In genomic region chr14:103546651-103547454, GRCh38 we compare ENCODE assay signal across 8 cellular contexts. TPM values are rescaled to one million over a fixed set of nuclear protein-coding genes. Genes with fewer than 3 reads are reported as not detected.
A peak's percentile ranks its signal among the peaks of the same experiment; 100 is the strongest.
DNase-seq lines count a peak whose midpoint lies in the region; ATAC-seq and TF ChIP-seq lines count a peak whose summit lies in the region.

No MANE protein-coding gene starts in this region.

- 11 to 12% methylated on average over 14 to 20 of the region's 21 CpGs for WGBS in GM23248 (ENCODE audit: low coverage in 1 of 2, low lambda C conversion rate in 2 of 2, missing lambda C conversion rate in 2 of 2), 2 experiments

- H3K27ac ChIP-seq in GM23248 = no peak overlapping the region

- no peaks in the 10 kb centered on the region for H3K27me3 ChIP-seq in GM23248 (replicated peaks; ENCODE audit: insufficient read depth)

- H3K4me1 ChIP-seq in GM23248 (ENCODE audit: insufficient read depth) = peaks cover 32% of the 10 kb centered on the region

- H2AFZ ChIP-seq in GM23248 = no peak overlapping the region

- H3K9me3 Mint-ChIP-seq in activated CD8-positive, alpha-beta T cell treated with anti-CD3 and anti-CD28 coated beads, Interleukin-2, amount 10 ng/mL, durations not matched to agents 7 days and 5 days (ENCODE audit: insufficient read depth) = no peaks in the 10 kb centered on the region

- H3K9me2 ChIP-seq in GM23248 (ENCODE audit: insufficient read depth) = no peaks in the 10 kb centered on the region

- DNase-seq in AG09319 (ENCODE audit: extremely low read depth, low read depth) = no peak
- DNase-seq in GM23248 = peak; percentile 59
- DNase-seq in NCI-H510A treated with DMSO at 0.1 percent for 48 hours (lab: John Stamatoyannopoulos, UW) = peak; percentile 71
- peak; percentile 83 for DNase-seq in activated CD8-positive, alpha-beta T cell treated with anti-CD3 and anti-CD28 coated beads, Interleukin-2, amount 10 ng/mL, durations not matched to agents 7 days and 5 days
- DNase-seq in ecto neural progenitor cell (ENCODE audit: low spot score) = peak; percentile 88
- peak; percentile 53 for DNase-seq in mucosa of gallbladder (ENCODE audit: low spot score)
- peak; percentile 50 to 64 for DNase-seq in stimulated activated CD8-positive, alpha-beta memory T cell treated with anti-CD3 and anti-CD28 coated beads, Interleukin-7, amount 100 ng/mL, for 1 hour (ENCODE audit: low read depth in 2 of 2)
- DNase-seq in globus pallidus (ENCODE audit: low spot score) = no peak

- no peaks in the 10 kb centered on the region for H3K4me1 Mint-ChIP-seq in activated CD8-positive, alpha-beta T cell treated with anti-CD3 and anti-CD28 coated beads, Interleukin-2, amount 10 ng/mL, durations not matched to agents 7 days and 5 days (ENCODE audit: low read depth)

- no peak overlapping the region for H3K4me3 Mint-ChIP-seq in activated CD8-positive, alpha-beta T cell treated with anti-CD3 and anti-CD28 coated beads, Interleukin-2, amount 10 ng/mL, durations not matched to agents 7 days and 5 days

- POLR2A ChIA-PET in activated CD8-positive, alpha-beta T cell treated with anti-CD3 and anti-CD28 coated beads, Interleukin-2, amount 10 ng/mL, durations not matched to agents 7 days and 5 days (lab: Charles Lee) = no interaction called here

- CTCF ChIA-PET in activated CD8-positive, alpha-beta T cell treated with anti-CD3 and anti-CD28 coated beads, Interleukin-2, amount 10 ng/mL, durations not matched to agents 7 days and 5 days (lab: Charles Lee) = interaction anchor here (0.6 to 3.7 kb wide), 8 partner anchors 10 to 52 kb away, joined by 3 to 18 read pairs (median 4); no protein-coding TSS in a partner anchor

- TF ChIP-seq CTCF in AG09319 (IDR thresholded peaks at IDR 0.05; ENCODE audit: low read depth, low read length) = peak; percentile 83

- H3K9me3 ChIP-seq in GM23248 (ENCODE audit: low read depth) = no peaks in the 10 kb centered on the region

- no peaks in the 10 kb centered on the region for H4K20me1 ChIP-seq in GM23248 (ENCODE audit: insufficient read depth)

- H3K9ac ChIP-seq in GM23248 = no peak overlapping the region

- no peak overlapping the region for H3K27ac Mint-ChIP-seq in activated CD8-positive, alpha-beta T cell treated with anti-CD3 and anti-CD28 coated beads, Interleukin-2, amount 10 ng/mL, durations not matched to agents 7 days and 5 days

- H3K27me3 Mint-ChIP-seq in activated CD8-positive, alpha-beta T cell treated with anti-CD3 and anti-CD28 coated beads, Interleukin-2, amount 10 ng/mL, durations not matched to agents 7 days and 5 days (ENCODE audit: low read depth) = no peaks in the 10 kb centered on the region

- in situ Hi-C loops in GM23248 (cut with MboI) = no loop called here

- H3K79me2 ChIP-seq in GM23248 (ENCODE audit: insufficient read depth) = no peaks in the 10 kb centered on the region; the same call in 1 of the 2 replicates

- no peak overlapping the region for H3K4me3 ChIP-seq in GM23248

- ATAC-seq in activated CD8-positive, alpha-beta T cell treated with anti-CD3 and anti-CD28 coated beads, Interleukin-2, amount 10 ng/mL, durations not matched to agents 7 days and 5 days = peak; percentile 71

- no peak overlapping the region for H3K4me2 ChIP-seq in GM23248 (ENCODE audit: unreplicated experiment)

- H3K36me3 Mint-ChIP-seq in activated CD8-positive, alpha-beta T cell treated with anti-CD3 and anti-CD28 coated beads, Interleukin-2, amount 10 ng/mL, durations not matched to agents 7 days and 5 days (ENCODE audit: low read depth) = no peaks in the 10 kb centered on the region

- peaks cover 4% of the 10 kb centered on the region for H3F3A ChIP-seq in GM23248 (ENCODE audit: insufficient read depth)

- H3K36me3 ChIP-seq in GM23248 (ENCODE audit: low read depth) = no peaks in the 10 kb centered on the region

RNA-seq across cellular contexts. Expression of gene BAG5, which starts 15.6 kb away (rescaled TPM):
- 23.9 and 25.8 TPM in 2 replicates for total RNA-seq in GM23248 (2014; rRNA removed; shearing (Covaris generic))
- polyA plus RNA-seq in GM23248 (2016; fragmentation: Nextera tagmentation; extraction: Ambion mirVana) = 28.6 and 29.1 TPM in 2 replicates
- 10 to 100 TPM; 31.1 to 33.2 TPM for total RNA-seq in activated CD8-positive, alpha-beta T cell treated with anti-CD3 and anti-CD28 coated beads, Interleukin-2, amount 10 ng/mL, durations not matched to agents 7 days and 5 days
- 24.2 TPM for total RNA-seq in mucosa of gallbladder

RNA-seq across cellular contexts. Expression of gene COA8, which starts 15.9 kb away (rescaled TPM):
- 28.9 and 45.8 TPM in 2 replicates for total RNA-seq in GM23248 (2014; rRNA removed; shearing (Covaris generic))
- polyA plus RNA-seq in GM23248 (2016; fragmentation: Nextera tagmentation; extraction: Ambion mirVana) = 96.3 and 108 TPM in 2 replicates
- 10 to 100 TPM; 28.3 to 34.3 TPM for total RNA-seq in activated CD8-positive, alpha-beta T cell treated with anti-CD3 and anti-CD28 coated beads, Interleukin-2, amount 10 ng/mL, durations not matched to agents 7 days and 5 days
- 33.7 TPM for total RNA-seq in mucosa of gallbladder

RNA-seq across cellular contexts. Expression of gene TRMT61A, which starts 17.9 kb away (rescaled TPM):
- 13.2 and 15.0 TPM in 2 replicates for total RNA-seq in GM23248 (2014; rRNA removed; shearing (Covaris generic))
- 12.7 and 13.3 TPM in 2 replicates for polyA plus RNA-seq in GM23248 (2016; fragmentation: Nextera tagmentation; extraction: Ambion mirVana)
- total RNA-seq in activated CD8-positive, alpha-beta T cell treated with anti-CD3 and anti-CD28 coated beads, Interleukin-2, amount 10 ng/mL, durations not matched to agents 7 days and 5 days = 1 to 10 TPM; 8.5 to 8.8 TPM
- total RNA-seq in mucosa of gallbladder = 13.5 TPM

RNA-seq across cellular contexts. Expression of gene CKB, which starts 24.2 kb away (rescaled TPM):
- total RNA-seq in GM23248 (2014; rRNA removed; shearing (Covaris generic)) = 18.5 and 27.2 TPM in 2 replicates
- 28.0 and 32.2 TPM in 2 replicates for polyA plus RNA-seq in GM23248 (2016; fragmentation: Nextera tagmentation; extraction: Ambion mirVana)
- total RNA-seq in activated CD8-positive, alpha-beta T cell treated with anti-CD3 and anti-CD28 coated beads, Interleukin-2, amount 10 ng/mL, durations not matched to agents 7 days and 5 days = 1 to 10 TPM; 2.2 to 2.7 TPM
- total RNA-seq in mucosa of gallbladder = 424 TPM

Comparison
In these comparisons a context has a peak if more than half of its experiments do, and no peak if none do; other contexts are left out.
1. DNase-seq: peak in GM23248 (single experiment), NCI-H510A treated with DMSO at 0.1 percent for 48 hours (single experiment), activated CD8-positive, alpha-beta T cell treated with anti-CD3 and anti-CD28 coated beads, Interleukin-2, amount 10 ng/mL, durations not matched to agents 7 days and 5 days (single experiment), ecto neural progenitor cell (single experiment), mucosa of gallbladder (single experiment) and stimulated activated CD8-positive, alpha-beta memory T cell treated with anti-CD3 and anti-CD28 coated beads, Interleukin-7, amount 100 ng/mL, for 1 hour (2 of 2); none in AG09319 (single experiment) and globus pallidus (single experiment).